In the genomic region with DNA sequence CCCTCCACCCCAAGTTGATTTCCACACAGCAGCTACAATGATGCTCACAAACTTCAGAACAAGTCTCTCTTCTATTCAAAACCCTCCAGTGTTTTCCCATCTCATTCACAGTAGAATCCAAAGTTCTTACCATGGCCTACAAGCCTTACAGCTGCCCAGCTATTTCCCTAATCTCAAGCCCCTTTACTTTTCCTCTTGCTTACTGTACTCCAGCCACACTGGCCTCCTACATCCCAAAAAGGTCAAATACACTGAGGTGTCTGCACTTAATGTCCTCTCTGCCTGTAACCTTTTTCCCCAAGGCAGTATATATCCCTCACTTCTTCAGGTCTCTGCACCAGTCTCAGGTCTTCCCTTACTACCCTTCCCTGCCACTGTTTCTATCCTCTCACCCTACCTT, we compare ENCODE assay signal across 10 cellular contexts. TPM values are rescaled to one million over a fixed set of nuclear protein-coding genes. Genes with fewer than 3 reads are reported as not detected.
DNase-seq lines count a peak whose midpoint lies in the region; ATAC-seq and TF ChIP-seq lines count a peak whose summit lies in the region.
"Had no signal": no experiment of that assay in that cellular context is flagged by ENCODE, and none has a peak within 500 bp of the region (broad histone marks: within the 10 kb centered on the region; RNA-seq: fewer than 3 reads in every experiment).

No MANE protein-coding gene starts in this region.

- H3K9me3 ChIP-seq in SU-DHL-6 (ENCODE audit: insufficient read depth, low read length) (no peaks in the 10 kb centered on the region), hepatocyte (ENCODE audit: low read depth) (no peaks in the 10 kb centered on the region), colonic mucosa (no peaks in the 10 kb centered on the region)

- H4K20me1 ChIP-seq in SU-DHL-6 (ENCODE audit: low read depth, low read length) (peaks cover 31% of the 10 kb centered on the region), hepatocyte (ENCODE audit: insufficient read depth, poor library complexity, severe bottlenecking) (peaks cover 54% of the 10 kb centered on the region)

- H3K9ac ChIP-seq in SU-DHL-6 (ENCODE audit: low read length) (peak overlapping the region; percentile 92), colonic mucosa (ENCODE audit: low read depth in 2 of 2, low read length in 2 of 2) (peak overlapping the region in 1 of 2 donors; percentile 9)

- H2AFZ ChIP-seq in SU-DHL-6 (ENCODE audit: low read depth, low read length, severe bottlenecking) (no peak overlapping the region), hepatocyte (no peak overlapping the region)

- H3K9me3 Mint-ChIP-seq in activated CD4-positive, alpha-beta T cell treated with anti-CD3 and anti-CD28 coated beads, Interleukin-2, amount 10 ng/mL, durations not matched to agents 24 days and 14 days: peaks cover 5% of the 10 kb centered on the region
- peaks cover 2 to 4% of the 10 kb centered on the region in 2 donors for H3K9me3 Mint-ChIP-seq in stimulated activated naive B cell treated with anti-CD40 and anti-IgM and Interleukin-4, amounts not matched to agents 10 μg/mL and 1 μg/mL and 100 μg/mL, for 72 hours

- peak overlapping the region; percentile 93 for H3K4me2 ChIP-seq in SU-DHL-6 (ENCODE audit: low read depth, low read length, poor library complexity, severe bottlenecking)
- H3K4me2 ChIP-seq in hepatocyte: peak overlapping the region; percentile 83

- no peak for ATAC-seq in stimulated activated naive B cell treated with anti-CD40 and anti-IgM and Interleukin-4, amounts not matched to agents 10 μg/mL and 1 μg/mL and 100 μg/mL, for 72 hours (replicated peaks)

- H3K27ac ChIP-seq in SU-DHL-6 (ENCODE audit: low read depth, low read length) (peak overlapping the region; percentile 32; the same call in 1 of the 2 replicates), hepatocyte (no peak overlapping the region), colonic mucosa (no peak overlapping the region)

- H3K36me3 ChIP-seq in SU-DHL-6 (ENCODE audit: low read length): 0 out of 2 replicates have a peak, but pooled peaks cover 3% of the 10 kb centered on the region
- no peaks in the 10 kb centered on the region for H3K36me3 ChIP-seq in hepatocyte (replicated peaks; ENCODE audit: insufficient read depth, low read depth)
- no peaks in the 10 kb centered on the region for H3K36me3 ChIP-seq in colonic mucosa

- H3K4me3 Mint-ChIP-seq in activated CD4-positive, alpha-beta T cell treated with anti-CD3 and anti-CD28 coated beads, Interleukin-2, amount 10 ng/mL, durations not matched to agents 24 days and 14 days: peak overlapping the region; percentile 99
- H3K4me3 Mint-ChIP-seq in stimulated activated naive B cell treated with anti-CD40 and anti-IgM and Interleukin-4, amounts not matched to agents 10 μg/mL and 1 μg/mL and 100 μg/mL, for 72 hours: peak overlapping the region; percentile 98

- H3K27me3 ChIP-seq in SU-DHL-6 (ENCODE audit: low read length): no peaks in the 10 kb centered on the region
- H3K27me3 ChIP-seq in hepatocyte: no peaks in the 10 kb centered on the region
- H3K27me3 ChIP-seq in colonic mucosa: no peaks in the 10 kb centered on the region

- peaks cover 65% of the 10 kb centered on the region for H3K4me1 Mint-ChIP-seq in activated CD4-positive, alpha-beta T cell treated with anti-CD3 and anti-CD28 coated beads, Interleukin-2, amount 10 ng/mL, durations not matched to agents 24 days and 14 days
- H3K4me1 Mint-ChIP-seq in stimulated activated naive B cell treated with anti-CD40 and anti-IgM and Interleukin-4, amounts not matched to agents 10 μg/mL and 1 μg/mL and 100 μg/mL, for 72 hours: peaks cover 31 to 55% of the 10 kb centered on the region in 2 donors

- H3K79me2 ChIP-seq in SU-DHL-6 (ENCODE audit: insufficient read depth, low read length) (peaks cover 74% of the 10 kb centered on the region), hepatocyte (peaks cover 74% of the 10 kb centered on the region)

- H3F3A ChIP-seq in SU-DHL-6 (ENCODE audit: insufficient read depth): peaks cover 32% of the 10 kb centered on the region; the same call in 1 of the 2 replicates

- H3K4me3 ChIP-seq in SU-DHL-6 (ENCODE audit: insufficient read depth, low read length, poor library complexity, severe bottlenecking) (peak overlapping the region; percentile 93), hepatocyte (no peak overlapping the region), colonic mucosa (no peak overlapping the region)

- DNase-seq in activated CD4-positive, alpha-beta T cell treated with anti-CD3 and anti-CD28 coated beads, Interleukin-2, amount 10 ng/mL, durations not matched to agents 24 days and 14 days: peak; percentile 61
- no peak for DNase-seq in activated CD4-positive, alpha-beta T cell treated with anti-CD3 and anti-CD28 coated beads, Interleukin-2, amount 50 U/mL, for 4 hours
- no peak for DNase-seq in hepatocyte (ENCODE audit: low spot score)
- no peak for DNase-seq in stimulated activated naive B cell treated with anti-CD40 and anti-IgM and Interleukin-4, amounts not matched to agents 10 μg/mL and 1 μg/mL and 100 μg/mL, for 72 hours
- no peak for DNase-seq in DMS 273 treated with DMSO at 0.1 percent for 48 hours (lab: John Stamatoyannopoulos, UW)
- no peak for DNase-seq in colonic mucosa
- no peak for DNase-seq in epidermal melanocyte (ENCODE audit: insufficient read length, low spot score)
- DNase-seq: midbrain, NCI-H524 treated with DMSO at 0.1 percent for 48 hours had no signal

- peak overlapping the region; percentile 85 for H3K27ac Mint-ChIP-seq in activated CD4-positive, alpha-beta T cell treated with anti-CD3 and anti-CD28 coated beads, Interleukin-2, amount 10 ng/mL, durations not matched to agents 24 days and 14 days
- peak overlapping the region; percentile 2 for H3K27ac Mint-ChIP-seq in stimulated activated naive B cell treated with anti-CD40 and anti-IgM and Interleukin-4, amounts not matched to agents 10 μg/mL and 1 μg/mL and 100 μg/mL, for 72 hours

- intact Hi-C loops in activated CD4-positive, alpha-beta T cell treated with anti-CD3 and anti-CD28 coated beads, Interleukin-2, amount 10 ng/mL, durations not matched to agents 24 days and 14 days (cut with micrococcal nuclease): loop anchor here (5.0 to 10.0 kb wide), 3 partner anchors 135 to 747 kb away; partner anchors contain the start of genes CD53 and DDX20
- intact Hi-C loops in colonic mucosa (cut with DNase I): no loop called here

- no peaks in the 10 kb centered on the region for H3K27me3 Mint-ChIP-seq in activated CD4-positive, alpha-beta T cell treated with anti-CD3 and anti-CD28 coated beads, Interleukin-2, amount 10 ng/mL, durations not matched to agents 24 days and 14 days
- no peaks in the 10 kb centered on the region for H3K27me3 Mint-ChIP-seq in stimulated activated naive B cell treated with anti-CD40 and anti-IgM and Interleukin-4, amounts not matched to agents 10 μg/mL and 1 μg/mL and 100 μg/mL, for 72 hours

- peaks cover 9% of the 10 kb centered on the region for H3K4me1 ChIP-seq in hepatocyte (ENCODE audit: insufficient read depth)
- H3K4me1 ChIP-seq in colonic mucosa: no peaks in the 10 kb centered on the region

- H3K36me3 Mint-ChIP-seq in activated CD4-positive, alpha-beta T cell treated with anti-CD3 and anti-CD28 coated beads, Interleukin-2, amount 10 ng/mL, durations not matched to agents 24 days and 14 days (ENCODE audit: low read depth): peaks cover 48% of the 10 kb centered on the region
- peaks cover 38 to 50% of the 10 kb centered on the region in 2 donors for H3K36me3 Mint-ChIP-seq in stimulated activated naive B cell treated with anti-CD40 and anti-IgM and Interleukin-4, amounts not matched to agents 10 μg/mL and 1 μg/mL and 100 μg/mL, for 72 hours

- H3K9me2 ChIP-seq in SU-DHL-6 (replicated peaks; ENCODE audit: insufficient read depth, low read length) (no peaks in the 10 kb centered on the region), hepatocyte (replicated peaks; ENCODE audit: insufficient read depth) (no peaks in the 10 kb centered on the region)

- TF ChIP-seq CTCF in SU-DHL-6 (IDR thresholded peaks at IDR 0.05; ENCODE audit: insufficient read depth, low read length, poor library complexity, severe bottlenecking) (no peak), hepatocyte (IDR thresholded peaks at IDR 0.05; ENCODE audit: poor library complexity) (no peak), colonic mucosa (IDR thresholded peaks at IDR 0.05) (no peak)

RNA-seq across cellular contexts. Expression of gene RAP1A, which starts 2.6 kb away (rescaled TPM):
- 306 and 307 TPM in 2 replicates for total RNA-seq in activated CD4-positive, alpha-beta T cell treated with anti-CD3 and anti-CD28 coated beads, Interleukin-2, amount 10 ng/mL, durations not matched to agents 24 days and 14 days
- total RNA-seq in hepatocyte: 49.6 and 56.2 TPM in 2 replicates
- polyA plus RNA-seq in hepatocyte: 34.2 and 48.8 TPM in 2 replicates
- 100 to 1,000 TPM in 1 of 2 donors, 10 to 100 TPM in 1; 83.9 to 146 TPM for total RNA-seq in colonic mucosa
